ENCODE assay signal across 1 cellular context in the genomic region with DNA sequence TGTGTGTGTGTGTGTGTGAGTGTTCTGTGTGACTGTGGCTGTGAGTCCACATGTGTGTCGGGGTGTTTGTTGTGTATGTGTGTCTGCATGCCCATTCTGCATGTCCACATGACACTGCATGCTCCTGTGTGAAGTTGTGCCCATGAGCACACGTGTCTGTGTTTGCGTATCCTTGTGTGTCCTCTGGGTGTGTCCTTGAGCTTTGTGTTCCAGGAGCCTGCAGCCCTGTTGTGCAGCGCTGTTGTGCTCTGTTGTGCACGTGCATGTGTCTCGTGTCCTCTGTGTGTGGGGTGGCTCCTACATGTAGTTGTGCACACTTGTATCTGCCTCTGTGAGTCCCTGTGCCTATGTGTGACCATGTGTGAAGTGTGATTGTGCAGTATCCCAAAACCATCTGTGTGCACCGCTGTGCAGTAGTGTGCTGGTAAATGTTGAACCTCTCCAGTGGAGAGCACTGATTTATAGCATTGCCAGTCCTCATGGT.
TF ChIP-seq lines count a peak whose summit lies in the region.

No MANE protein-coding gene starts in this region.

TF ChIP-seq in H1, 55 proteins besides CTCF, POLR2A, EP300 and RAD21:
- TF ChIP-seq YY1 (IDR thresholded peaks at IDR 0.05; ENCODE audit: low read depth, low read length) (no peak), CBX5 (IDR thresholded peaks at IDR 0.05; ENCODE audit: low read depth, low read length) (no peak), PHF8 (conservative IDR thresholded peaks at IDR 0.05; ENCODE audit: low read depth, low read length) (no peak), RNF2 (IDR thresholded peaks at IDR 0.05; ENCODE audit: borderline replicate concordance, low read depth, low read length, missing control alignments, poor library complexity, severe bottlenecking) (no peak), EZH2 (IDR thresholded peaks at IDR 0.05; ENCODE audit: low read depth, low read length, severe bottlenecking) (no peak), GABPA (IDR thresholded peaks at IDR 0.05; ENCODE audit: borderline replicate concordance, insufficient read depth, low read length) (no peak), CHD1 (IDR thresholded peaks at IDR 0.05; ENCODE audit: low read depth, low read length) (no peak), RXRA (IDR thresholded peaks at IDR 0.05; ENCODE audit: insufficient read depth, low read depth, low read length) (no peak), TAF7 (optimal IDR thresholded peaks at IDR 0.05; ENCODE audit: borderline replicate concordance, low read depth, low read length) (no peak), CTBP2 (IDR thresholded peaks at IDR 0.05; ENCODE audit: borderline replicate concordance, insufficient read depth, insufficient read length, low read length) (no peak), FOSL1 (IDR thresholded peaks at IDR 0.05; ENCODE audit: insufficient read depth, low read depth, low read length) (no peak)
- TF ChIP-seq, protein P1, sequence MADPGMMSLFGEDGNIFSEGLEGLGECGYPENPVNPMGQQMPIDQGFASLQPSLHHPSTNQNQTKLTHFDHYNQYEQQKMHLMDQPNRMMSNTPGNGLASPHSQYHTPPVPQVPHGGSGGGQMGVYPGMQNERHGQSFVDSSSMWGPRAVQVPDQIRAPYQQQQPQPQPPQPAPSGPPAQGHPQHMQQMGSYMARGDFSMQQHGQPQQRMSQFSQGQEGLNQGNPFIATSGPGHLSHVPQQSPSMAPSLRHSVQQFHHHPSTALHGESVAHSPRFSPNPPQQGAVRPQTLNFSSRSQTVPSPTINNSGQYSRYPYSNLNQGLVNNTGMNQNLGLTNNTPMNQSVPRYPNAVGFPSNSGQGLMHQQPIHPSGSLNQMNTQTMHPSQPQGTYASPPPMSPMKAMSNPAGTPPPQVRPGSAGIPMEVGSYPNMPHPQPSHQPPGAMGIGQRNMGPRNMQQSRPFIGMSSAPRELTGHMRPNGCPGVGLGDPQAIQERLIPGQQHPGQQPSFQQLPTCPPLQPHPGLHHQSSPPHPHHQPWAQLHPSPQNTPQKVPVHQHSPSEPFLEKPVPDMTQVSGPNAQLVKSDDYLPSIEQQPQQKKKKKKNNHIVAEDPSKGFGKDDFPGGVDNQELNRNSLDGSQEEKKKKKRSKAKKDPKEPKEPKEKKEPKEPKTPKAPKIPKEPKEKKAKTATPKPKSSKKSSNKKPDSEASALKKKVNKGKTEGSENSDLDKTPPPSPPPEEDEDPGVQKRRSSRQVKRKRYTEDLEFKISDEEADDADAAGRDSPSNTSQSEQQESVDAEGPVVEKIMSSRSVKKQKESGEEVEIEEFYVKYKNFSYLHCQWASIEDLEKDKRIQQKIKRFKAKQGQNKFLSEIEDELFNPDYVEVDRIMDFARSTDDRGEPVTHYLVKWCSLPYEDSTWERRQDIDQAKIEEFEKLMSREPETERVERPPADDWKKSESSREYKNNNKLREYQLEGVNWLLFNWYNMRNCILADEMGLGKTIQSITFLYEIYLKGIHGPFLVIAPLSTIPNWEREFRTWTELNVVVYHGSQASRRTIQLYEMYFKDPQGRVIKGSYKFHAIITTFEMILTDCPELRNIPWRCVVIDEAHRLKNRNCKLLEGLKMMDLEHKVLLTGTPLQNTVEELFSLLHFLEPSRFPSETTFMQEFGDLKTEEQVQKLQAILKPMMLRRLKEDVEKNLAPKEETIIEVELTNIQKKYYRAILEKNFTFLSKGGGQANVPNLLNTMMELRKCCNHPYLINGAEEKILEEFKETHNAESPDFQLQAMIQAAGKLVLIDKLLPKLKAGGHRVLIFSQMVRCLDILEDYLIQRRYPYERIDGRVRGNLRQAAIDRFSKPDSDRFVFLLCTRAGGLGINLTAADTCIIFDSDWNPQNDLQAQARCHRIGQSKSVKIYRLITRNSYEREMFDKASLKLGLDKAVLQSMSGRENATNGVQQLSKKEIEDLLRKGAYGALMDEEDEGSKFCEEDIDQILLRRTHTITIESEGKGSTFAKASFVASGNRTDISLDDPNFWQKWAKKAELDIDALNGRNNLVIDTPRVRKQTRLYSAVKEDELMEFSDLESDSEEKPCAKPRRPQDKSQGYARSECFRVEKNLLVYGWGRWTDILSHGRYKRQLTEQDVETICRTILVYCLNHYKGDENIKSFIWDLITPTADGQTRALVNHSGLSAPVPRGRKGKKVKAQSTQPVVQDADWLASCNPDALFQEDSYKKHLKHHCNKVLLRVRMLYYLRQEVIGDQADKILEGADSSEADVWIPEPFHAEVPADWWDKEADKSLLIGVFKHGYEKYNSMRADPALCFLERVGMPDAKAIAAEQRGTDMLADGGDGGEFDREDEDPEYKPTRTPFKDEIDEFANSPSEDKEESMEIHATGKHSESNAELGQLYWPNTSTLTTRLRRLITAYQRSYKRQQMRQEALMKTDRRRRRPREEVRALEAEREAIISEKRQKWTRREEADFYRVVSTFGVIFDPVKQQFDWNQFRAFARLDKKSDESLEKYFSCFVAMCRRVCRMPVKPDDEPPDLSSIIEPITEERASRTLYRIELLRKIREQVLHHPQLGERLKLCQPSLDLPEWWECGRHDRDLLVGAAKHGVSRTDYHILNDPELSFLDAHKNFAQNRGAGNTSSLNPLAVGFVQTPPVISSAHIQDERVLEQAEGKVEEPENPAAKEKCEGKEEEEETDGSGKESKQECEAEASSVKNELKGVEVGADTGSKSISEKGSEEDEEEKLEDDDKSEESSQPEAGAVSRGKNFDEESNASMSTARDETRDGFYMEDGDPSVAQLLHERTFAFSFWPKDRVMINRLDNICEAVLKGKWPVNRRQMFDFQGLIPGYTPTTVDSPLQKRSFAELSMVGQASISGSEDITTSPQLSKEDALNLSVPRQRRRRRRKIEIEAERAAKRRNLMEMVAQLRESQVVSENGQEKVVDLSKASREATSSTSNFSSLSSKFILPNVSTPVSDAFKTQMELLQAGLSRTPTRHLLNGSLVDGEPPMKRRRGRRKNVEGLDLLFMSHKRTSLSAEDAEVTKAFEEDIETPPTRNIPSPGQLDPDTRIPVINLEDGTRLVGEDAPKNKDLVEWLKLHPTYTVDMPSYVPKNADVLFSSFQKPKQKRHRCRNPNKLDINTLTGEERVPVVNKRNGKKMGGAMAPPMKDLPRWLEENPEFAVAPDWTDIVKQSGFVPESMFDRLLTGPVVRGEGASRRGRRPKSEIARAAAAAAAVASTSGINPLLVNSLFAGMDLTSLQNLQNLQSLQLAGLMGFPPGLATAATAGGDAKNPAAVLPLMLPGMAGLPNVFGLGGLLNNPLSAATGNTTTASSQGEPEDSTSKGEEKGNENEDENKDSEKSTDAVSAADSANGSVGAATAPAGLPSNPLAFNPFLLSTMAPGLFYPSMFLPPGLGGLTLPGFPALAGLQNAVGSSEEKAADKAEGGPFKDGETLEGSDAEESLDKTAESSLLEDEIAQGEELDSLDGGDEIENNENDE (IDR thresholded peaks at IDR 0.05; ENCODE audit: insufficient replicate concordance, low read length): no peak
